Comparison of ENCODE assay signal across 18 cellular contexts in the genomic region with DNA sequence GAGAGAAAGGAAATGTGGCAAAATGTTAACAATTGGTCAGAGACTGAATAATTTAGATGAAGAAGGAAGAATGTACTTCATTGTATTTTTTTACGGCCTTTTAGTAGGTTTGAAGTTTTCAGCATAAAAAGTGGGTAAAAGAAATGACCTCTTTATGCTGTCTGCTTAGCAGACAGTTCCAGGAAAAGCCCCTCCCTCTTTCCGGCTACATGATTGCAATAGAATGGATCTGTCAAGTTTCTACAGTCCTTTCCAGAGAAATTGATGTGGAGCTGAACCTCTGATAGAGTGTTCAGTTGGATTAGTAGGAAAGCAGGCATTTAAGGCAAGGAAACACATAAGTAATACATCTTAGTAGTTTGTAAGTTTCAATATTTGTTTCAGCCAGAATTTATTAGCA. TPM values are rescaled to one million over a fixed set of nuclear protein-coding genes. Genes with fewer than 3 reads are reported as not detected.
DNase-seq lines count a peak whose midpoint lies in the region; ATAC-seq and TF ChIP-seq lines count a peak whose summit lies in the region.
"Had no signal": no experiment of that assay in that cellular context is flagged by ENCODE, and none has a peak within 500 bp of the region (broad histone marks: within the 10 kb centered on the region; RNA-seq: fewer than 3 reads in every experiment).

No MANE protein-coding gene starts in this region.

- H2BK12ac ChIP-seq in H9 (ENCODE audit: insufficient read length, low read depth, low read length) (no peak overlapping the region), mesenchymal stem cell (ENCODE audit: low read length in 2 of 2) (no peak overlapping the region)

- H3K79me2 ChIP-seq in H9 (ENCODE audit: insufficient read depth, low read length): peaks cover 9% of the 10 kb centered on the region; the same call in 1 of the 2 replicates

- no peak overlapping the region for H2AFZ ChIP-seq in H9 (ENCODE audit: low read length)
- H2AFZ ChIP-seq in mesenchymal stem cell (ENCODE audit: low read depth, low read length): no peak overlapping the region
- H2AFZ ChIP-seq: GM23248 had no signal

- ATAC-seq in T-helper 17 cell (no peak), upper lobe of right lung (no peak)
- ATAC-seq: GM12878, HepG2 had no signal

- peak; percentile 16 to 37 for DNase-seq in HAP-1 (ENCODE audit: low spot score in 2 of 2)
- DNase-seq in T-helper 17 cell: no peak
- peak; percentile 8 for DNase-seq in dermis blood vessel endothelial cell
- DNase-seq in H9: no peak
- no peak for DNase-seq in activated naive CD4-positive, alpha-beta T cell treated with anti-CD3 and anti-CD28 coated beads for 36 hours
- DNase-seq in mesenchymal stem cell: no peak
- DNase-seq in upper lobe of right lung: no peak
- DNase-seq: ACHN; Calu3; CD4-positive, CD25-positive, alpha-beta regulatory T cell; DMS 273 treated with DMSO at 0.1 percent for 48 hours; GM23248; H7; HFFc6 had no signal

- H4K91ac ChIP-seq in H9 (ENCODE audit: insufficient read length, low read depth, low read length) (no peak overlapping the region), mesenchymal stem cell (ENCODE audit: low read length) (no peak overlapping the region)

- H3K27ac Mint-ChIP-seq in T-helper 17 cell: peak overlapping the region; percentile 72
- peak overlapping the region in 2 of 3 experiments; percentile 2 to 6 for H3K27ac Mint-ChIP-seq in nephron
- H3K27ac Mint-ChIP-seq in H9: no peak overlapping the region; a peak in 1 of 7 replicates
- H3K27ac Mint-ChIP-seq in activated naive CD4-positive, alpha-beta T cell treated with anti-CD3 and anti-CD28 coated beads for 36 hours: no peak overlapping the region
- H3K27ac Mint-ChIP-seq: CD4-positive, CD25-positive, alpha-beta regulatory T cell; HFFc6 had no signal

- H3K36me3 Mint-ChIP-seq in T-helper 17 cell (ENCODE audit: low read depth) (no peaks in the 10 kb centered on the region), nephron (ENCODE audit: low read depth) (no peaks in the 10 kb centered on the region), H9 (ENCODE audit: insufficient read depth in 1 of 3, low read depth in 3 of 3) (peaks cover 0 to 7% (median 4%) of the 10 kb centered on the region in 3 experiments; a peak in 1 of 7 replicates)
- no peaks in the 10 kb centered on the region for H3K36me3 Mint-ChIP-seq in activated naive CD4-positive, alpha-beta T cell treated with anti-CD3 and anti-CD28 coated beads for 36 hours (ENCODE audit: low read depth)

- H3K27ac ChIP-seq in H9 (ENCODE audit: insufficient read length, low read depth, low read length) (no peak overlapping the region), mesenchymal stem cell (ENCODE audit: low read length, poor library complexity, severe bottlenecking) (no peak overlapping the region), upper lobe of right lung (no peak overlapping the region)
- H3K27ac ChIP-seq: BLaER1 treated with 17β-estradiol and CSF1 and Interleukin-3, amounts not matched to agents 10 nM and 100 nM; GM23248 had no signal

- H3K27me3 ChIP-seq in HAP-1 (ENCODE audit: low read depth) (no peaks in the 10 kb centered on the region), H9 (ENCODE audit: insufficient read depth, low read length) (no peaks in the 10 kb centered on the region), mesenchymal stem cell (ENCODE audit: control insufficient read depth in 1 of 2, insufficient read depth in 1 of 2, low read length in 2 of 2) (no peaks in the 10 kb centered on the region), upper lobe of right lung (no peaks in the 10 kb centered on the region)
- H3K27me3 ChIP-seq: BLaER1 treated with 17β-estradiol and CSF1 and Interleukin-3, amounts not matched to agents 10 nM and 100 nM had no signal

- H2BK5ac ChIP-seq in H9 (ENCODE audit: insufficient read length, low read length): no peak overlapping the region
- H2BK5ac ChIP-seq in mesenchymal stem cell (ENCODE audit: low read depth, low read length, poor library complexity, severe bottlenecking): no peak overlapping the region

- H3K4me2 ChIP-seq in H9 (ENCODE audit: insufficient read depth, insufficient read length, low read length) (no peak overlapping the region), mesenchymal stem cell (ENCODE audit: low read length, poor library complexity, severe bottlenecking) (no peak overlapping the region)

- no peaks in the 10 kb centered on the region for H3K23me2 ChIP-seq in H9 (ENCODE audit: insufficient read length, low read depth, low read length, poor library complexity, severe bottlenecking)

- H2AK5ac ChIP-seq in H9 (ENCODE audit: insufficient read length, low read length): no peak overlapping the region
- no peak overlapping the region for H2AK5ac ChIP-seq in mesenchymal stem cell (ENCODE audit: low read length, severe bottlenecking)

- H3K9me3 ChIP-seq in HAP-1: no peaks in the 10 kb centered on the region
- no peaks in the 10 kb centered on the region for H3K9me3 ChIP-seq in T-helper 17 cell (ENCODE audit: control insufficient read depth, low read length, poor library complexity, severe bottlenecking)
- H3K9me3 ChIP-seq in H9 (ENCODE audit: control insufficient read depth, low read depth, low read length): no peaks in the 10 kb centered on the region
- no peaks in the 10 kb centered on the region for H3K9me3 ChIP-seq in mesenchymal stem cell (ENCODE audit: control insufficient read depth, low read length)
- no peaks in the 10 kb centered on the region for H3K9me3 ChIP-seq in upper lobe of right lung

- H3T11ph ChIP-seq in H9 (ENCODE audit: low read length): no peak overlapping the region

- H3K4ac ChIP-seq in H9 (ENCODE audit: low read depth, low read length) (no peak overlapping the region), mesenchymal stem cell (ENCODE audit: low read depth in 1 of 2, low read length in 2 of 2) (no peak overlapping the region)

- H3K79me1 ChIP-seq in H9 (ENCODE audit: insufficient read depth, low read depth, low read length, poor library complexity, severe bottlenecking) (peaks cover 13% of the 10 kb centered on the region), mesenchymal stem cell (replicated peaks; ENCODE audit: low read length, poor library complexity, severe bottlenecking) (peaks cover 27% of the 10 kb centered on the region)

- no peak overlapping the region for H3K14ac ChIP-seq in H9 (ENCODE audit: insufficient read depth, low read length)
- no peak overlapping the region for H3K14ac ChIP-seq in mesenchymal stem cell (ENCODE audit: low read length in 2 of 2)

- in situ Hi-C loops in HAP-1 (cut with MboI; ENCODE audit: low sequenced_read_pairs): no loop called here

- no peaks in the 10 kb centered on the region for H3K36me3 ChIP-seq in HAP-1 (replicated peaks)
- no peaks in the 10 kb centered on the region for H3K36me3 ChIP-seq in mesenchymal stem cell (ENCODE audit: control insufficient read depth in 1 of 2, insufficient read depth in 2 of 2, low read depth in 1 of 2, low read length in 2 of 2)
- no peaks in the 10 kb centered on the region for H3K36me3 ChIP-seq in upper lobe of right lung

- CTCF ChIA-PET in activated naive CD4-positive, alpha-beta T cell treated with anti-CD3 and anti-CD28 coated beads for 36 hours (lab: Charles Lee): interaction anchor here (0.7 kb wide), 1 partner anchor 112 kb away, joined by 3 read pairs; no protein-coding TSS in a partner anchor

- no peak overlapping the region for H2BK20ac ChIP-seq in H9 (ENCODE audit: low read depth, low read length, poor library complexity, severe bottlenecking)

- H3K4me3 ChIP-seq in HAP-1: no peak overlapping the region
- no peak overlapping the region for H3K4me3 ChIP-seq in mesenchymal stem cell (ENCODE audit: insufficient read depth in 1 of 2, low read depth in 1 of 2, low read length in 2 of 2)
- no peak overlapping the region for H3K4me3 ChIP-seq in upper lobe of right lung
- H3K4me3 ChIP-seq: BLaER1 treated with 17β-estradiol and CSF1 and Interleukin-3, amounts not matched to agents 10 nM and 100 nM; GM12878; GM23248 had no signal

- H3K4me1 Mint-ChIP-seq in T-helper 17 cell (peaks cover 19% of the 10 kb centered on the region), nephron (peaks cover 20% of the 10 kb centered on the region), H9 (peaks cover 19 to 25% of the 10 kb centered on the region in 2 experiments)
- H3K4me1 Mint-ChIP-seq in activated naive CD4-positive, alpha-beta T cell treated with anti-CD3 and anti-CD28 coated beads for 36 hours (ENCODE audit: low read depth): peaks cover 8% of the 10 kb centered on the region

- H3K4me3 Mint-ChIP-seq in T-helper 17 cell: no peak overlapping the region
- no peak overlapping the region for H3K4me3 Mint-ChIP-seq in nephron
- H3K4me3 Mint-ChIP-seq in H9: no peak overlapping the region
- no peak overlapping the region for H3K4me3 Mint-ChIP-seq in activated naive CD4-positive, alpha-beta T cell treated with anti-CD3 and anti-CD28 coated beads for 36 hours
- H3K4me3 Mint-ChIP-seq: HFFc6 had no signal

- no peak overlapping the region for H4K8ac ChIP-seq in H9 (replicated peaks; ENCODE audit: insufficient read length, low read depth, low read length)
- no peak overlapping the region for H4K8ac ChIP-seq in mesenchymal stem cell (ENCODE audit: low read length)

- no peak overlapping the region for H3K56ac ChIP-seq in H9 (ENCODE audit: insufficient read length, low read depth, low read length)

- no peaks in the 10 kb centered on the region for H3K9me3 Mint-ChIP-seq in nephron
- H3K9me3 Mint-ChIP-seq in H9: no peaks in the 10 kb centered on the region
- no peaks in the 10 kb centered on the region for H3K9me3 Mint-ChIP-seq in activated naive CD4-positive, alpha-beta T cell treated with anti-CD3 and anti-CD28 coated beads for 36 hours
- H3K9me3 Mint-ChIP-seq: CD4-positive, CD25-positive, alpha-beta regulatory T cell; HFFc6 had no signal

- H2BK120ac ChIP-seq in H9 (ENCODE audit: low read depth, low read length, poor library complexity, severe bottlenecking): no peak overlapping the region
- no peak overlapping the region for H2BK120ac ChIP-seq in mesenchymal stem cell (ENCODE audit: low read depth, low read length)

- no peaks in the 10 kb centered on the region for H4K20me1 ChIP-seq in H9 (ENCODE audit: control insufficient read depth, insufficient read depth, insufficient read length)

- H3K27me3 Mint-ChIP-seq in T-helper 17 cell (no peaks in the 10 kb centered on the region), nephron (ENCODE audit: low read depth) (no peaks in the 10 kb centered on the region), H9 (ENCODE audit: low read depth) (no peaks in the 10 kb centered on the region)
- H3K27me3 Mint-ChIP-seq in activated naive CD4-positive, alpha-beta T cell treated with anti-CD3 and anti-CD28 coated beads for 36 hours (ENCODE audit: low read depth): no peaks in the 10 kb centered on the region
- H3K27me3 Mint-ChIP-seq: CD4-positive, CD25-positive, alpha-beta regulatory T cell had no signal

- intact Hi-C loops in activated naive CD4-positive, alpha-beta T cell treated with anti-CD3 and anti-CD28 coated beads for 36 hours (cut with micrococcal nuclease): no loop called here
- intact Hi-C loops in upper lobe of right lung (cut with DNase I): no loop called here

- H3K4me1 ChIP-seq in HAP-1 (peaks cover 20% of the 10 kb centered on the region), H9 (ENCODE audit: insufficient read depth, low read length) (no peaks in the 10 kb centered on the region), mesenchymal stem cell (ENCODE audit: control insufficient read depth, insufficient read depth, low read depth, low read length) (no peaks in the 10 kb centered on the region), upper lobe of right lung (no peaks in the 10 kb centered on the region)

- H3K18ac ChIP-seq in H9 (ENCODE audit: insufficient read length, low read depth, low read length) (no peak overlapping the region), mesenchymal stem cell (ENCODE audit: low read depth in 1 of 2, low read length in 2 of 2) (no peak overlapping the region)

- H3K9ac ChIP-seq in H9 (ENCODE audit: extremely low read depth, insufficient read length, low read length): no peak overlapping the region
- no peak overlapping the region for H3K9ac ChIP-seq in mesenchymal stem cell (ENCODE audit: low read length)
- H3K9ac ChIP-seq: BLaER1 treated with 17β-estradiol and CSF1 and Interleukin-3, amounts not matched to agents 10 nM and 100 nM; GM23248 had no signal

- H3K23ac ChIP-seq in H9 (ENCODE audit: insufficient read length, low read depth, low read length) (no peak overlapping the region), mesenchymal stem cell (ENCODE audit: low read length in 2 of 2) (no peak overlapping the region)

- no peak overlapping the region for H4K5ac ChIP-seq in H9 (ENCODE audit: insufficient read length, low read depth, low read length)

- TF ChIP-seq CTCF in nephron (IDR thresholded peaks at IDR 0.05; ENCODE audit: unreplicated experiment in 3 of 3): no peak
- TF ChIP-seq CTCF in H9 (conservative IDR thresholded peaks at IDR 0.05): no peak
- no peak for TF ChIP-seq CTCF in upper lobe of right lung (IDR thresholded peaks at IDR 0.05)

- WGBS in H9 (ENCODE audit: extremely low coverage, insufficient read length, low lambda C conversion rate): no CpG with 5 or more reads among the region's 2 CpGs
- WGBS in mesenchymal stem cell: 100% methylated on average over 2 of the region's 2 CpGs

- H2BK15ac ChIP-seq in H9 (ENCODE audit: low read depth, low read length): no peak overlapping the region
- no peak overlapping the region for H2BK15ac ChIP-seq in mesenchymal stem cell (ENCODE audit: low read depth, poor library complexity, severe bottlenecking)

RNA-seq across cellular contexts. Expression of a gene that starts 36.3 kb away (rescaled TPM):
- total RNA-seq in T-helper 17 cell (10 to 100 TPM; 11.7 to 12.0 TPM), dermis blood vessel endothelial cell (17.7 and 24.3 TPM in 2 replicates), H9 (2021) (20.1 and 20.6 TPM in 2 replicates), upper lobe of right lung (19.9 TPM)
- total RNA-seq in activated naive CD4-positive, alpha-beta T cell treated with anti-CD3 and anti-CD28 coated beads for 36 hours: 10 to 100 TPM; 11.3 to 15.5 TPM
- 18.9 TPM for polyA plus RNA-seq in mesenchymal stem cell (2013, experiment 1 of 2)
- 19.8 TPM for polyA plus RNA-seq in mesenchymal stem cell (2013, experiment 2 of 2)

RNA-seq across cellular contexts. Expression of a gene that starts 36.8 kb away (rescaled TPM):
- total RNA-seq in T-helper 17 cell (100 to 1,000 TPM; 135 to 153 TPM), dermis blood vessel endothelial cell (186 and 187 TPM in 2 replicates), H9 (2021) (140 and 143 TPM in 2 replicates), upper lobe of right lung (197 TPM)
- 100 to 1,000 TPM; 111 to 115 TPM for total RNA-seq in activated naive CD4-positive, alpha-beta T cell treated with anti-CD3 and anti-CD28 coated beads for 36 hours
- 196 TPM for polyA plus RNA-seq in mesenchymal stem cell (2013, experiment 1 of 2)
- 205 TPM for polyA plus RNA-seq in mesenchymal stem cell (2013, experiment 2 of 2)

Comparison
In these comparisons a context has a peak if more than half of its experiments do, and no peak if none do; other contexts are left out.
1. DNase-seq: peak in HAP-1 (2 of 2) and dermis blood vessel endothelial cell (single experiment); none in T-helper 17 cell (0 of 3), H9 (single experiment), activated naive CD4-positive, alpha-beta T cell treated with anti-CD3 and anti-CD28 coated beads for 36 hours (single experiment), mesenchymal stem cell (single experiment) and upper lobe of right lung (single experiment).
2. H3K27ac Mint-ChIP-seq: peak in T-helper 17 cell (single experiment) and nephron (2 of 3); none in H9 (0 of 3) and activated naive CD4-positive, alpha-beta T cell treated with anti-CD3 and anti-CD28 coated beads for 36 hours (single experiment).